In the genomic region with DNA sequence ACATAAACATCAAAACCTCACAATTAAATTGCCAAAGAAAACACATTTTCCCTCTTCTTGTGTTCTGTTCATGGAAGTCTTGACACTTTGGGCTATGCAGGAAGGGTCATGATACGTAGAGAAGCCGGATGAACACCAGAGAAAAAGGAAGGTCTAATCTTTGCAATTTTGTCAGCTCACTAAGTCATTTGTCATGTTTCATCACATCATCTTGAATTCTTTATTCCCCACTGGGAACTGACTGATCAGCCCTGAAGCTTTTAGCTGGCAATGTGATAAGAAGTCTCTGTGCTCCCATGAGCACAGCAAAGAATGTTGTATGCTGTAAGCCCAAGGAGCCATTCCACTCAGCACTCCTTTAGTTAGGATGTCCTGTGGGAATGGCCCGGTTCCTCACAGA, we compare ENCODE assay signal across 23 cellular contexts.
"Had no signal": no experiment of that assay in that cellular context is flagged by ENCODE, and none has a peak within 500 bp of the region (broad histone marks: within the 10 kb centered on the region; RNA-seq: fewer than 3 reads in every experiment).

No MANE protein-coding gene starts in this region.

- H3K9ac ChIP-seq: KMS-11 had no signal

- DNase-seq: activated B cell treated with CpG ODN at 0.5 μM for 24 hours; activated CD4-positive, alpha-beta T cell treated with anti-CD3 and anti-CD28 coated beads for 1 hour; activated CD4-positive, alpha-beta T cell treated with anti-CD3 and anti-CD28 coated beads, Interleukin-2, amount 10 ng/mL, durations not matched to agents 24 days and 14 days; activated CD4-positive, alpha-beta T cell treated with anti-CD3 and anti-CD28 coated beads, Interleukin-2, amount 50 U/mL, for 48 hours; activated CD8-positive, alpha-beta memory T cell treated with anti-CD3 and anti-CD28 coated beads, Interleukin-2, amount 10 ng/mL, durations not matched to agents 7 days and 5 days; activated effector memory CD4-positive, alpha-beta T cell treated with Interleukin-2 at 50 U/mL for 16 hours; activated naive CD4-positive, alpha-beta T cell; activated T-cell treated with anti-CD3 and anti-CD28 coated beads, Interleukin-2, amount 50 U/mL, for 24 hours; aorta; central memory CD4-positive, alpha-beta T cell; MV-4-11; NCI-H1092 treated with DMSO at 0.1 percent for 48 hours; NCI-H1417 treated with DMSO at 0.1 percent for 48 hours; NCI-H1694; NCI-H2029; NCI-H446; NCI-H524; PC-3; SHP77; T-cell; T-helper 2 cell; T1000 had no signal

- H3K27ac ChIP-seq: KMS-11 had no signal
